9 cellular contexts compared by ENCODE assay signal in genomic region chr10:27285093-27285492, GRCh38. TPM values are rescaled to one million over a fixed set of nuclear protein-coding genes. Genes with fewer than 3 reads are reported as not detected.
DNase-seq lines count a peak whose midpoint lies in the region; ATAC-seq, FAIRE-seq and TF ChIP-seq lines count a peak whose summit lies in the region.
"Had no signal": no experiment of that assay in that cellular context is flagged by ENCODE, and none has a peak within 500 bp of the region (broad histone marks: within the 10 kb centered on the region; RNA-seq: fewer than 3 reads in every experiment).

No MANE protein-coding gene starts in this region.

- peaks cover 0 to 10% (median 0%) of the 10 kb centered on the region in 5 donors for H3K27me3 Mint-ChIP-seq in naive thymus-derived CD4-positive, alpha-beta T cell
- H3K27me3 Mint-ChIP-seq: IgD-negative memory B cell had no signal

- peak; percentile 73 for ATAC-seq in naive thymus-derived CD4-positive, alpha-beta T cell
- ATAC-seq in aorta (ENCODE audit: low FRiP score) (no peak), GM21737 (IDR thresholded peaks at IDR 0.05; ENCODE audit: unreplicated experiment) (no peak)

- H3K27me3 ChIP-seq in naive thymus-derived CD4-positive, alpha-beta T cell (ENCODE audit: control insufficient read depth in 2 of 2, insufficient read depth in 2 of 2, low read length in 2 of 2), result no peaks in the 10 kb centered on the region
- H3K27me3 ChIP-seq in aorta (ENCODE audit: control insufficient read depth in 1 of 2, insufficient read depth in 2 of 2, low read length in 1 of 2), result no peaks in the 10 kb centered on the region

- H3K4me3 ChIP-seq in naive thymus-derived CD4-positive, alpha-beta T cell (ENCODE audit: low read length), result no peak overlapping the region
- no peak overlapping the region for H3K4me3 ChIP-seq in aorta (ENCODE audit: low read length in 2 of 2)

- no peaks in the 10 kb centered on the region for H3K9me3 Mint-ChIP-seq in naive thymus-derived CD4-positive, alpha-beta T cell
- H3K9me3 Mint-ChIP-seq: IgD-negative memory B cell had no signal

- DNase-seq in EH (ENCODE audit: low read depth) (peak; percentile 14), M059J (ENCODE audit: low read depth) (peak; percentile 5), amniotic epithelial cell (ENCODE audit: low read depth) (peak; percentile 16), aorta (no peak), COLO829 (ENCODE audit: low spot score) (no peak), H54 (ENCODE audit: insufficient read length, low spot score) (no peak)
- peak in 7 of 9 donors; percentile 17 to 54 (median 28) for DNase-seq in naive thymus-derived CD4-positive, alpha-beta T cell

- H3K27ac ChIP-seq in naive thymus-derived CD4-positive, alpha-beta T cell (ENCODE audit: low read depth, low read length), result no peak overlapping the region
- no peak overlapping the region for H3K27ac ChIP-seq in aorta (ENCODE audit: low read depth in 1 of 2, low read length in 2 of 2)

- no peaks in the 10 kb centered on the region for H3K36me3 Mint-ChIP-seq in naive thymus-derived CD4-positive, alpha-beta T cell

- no peak overlapping the region for H3K27ac Mint-ChIP-seq in naive thymus-derived CD4-positive, alpha-beta T cell
- H3K27ac Mint-ChIP-seq: IgD-negative memory B cell had no signal

- TF ChIP-seq POLR2A in H54 (IDR thresholded peaks at IDR 0.05; ENCODE audit: low read depth, low read length), result no peak

- intact Hi-C loops in naive thymus-derived CD4-positive, alpha-beta T cell (cut with micrococcal nuclease), result loop anchor here (1.0 to 5.0 kb wide), 4 partner anchors 33 to 274 kb away; partner anchors contain the start of gene ACBD5 (in 1 of the 2)
- intact Hi-C loops in aorta (cut with DNase I), result no loop called here

- no peak overlapping the region for H3K4me3 Mint-ChIP-seq in naive thymus-derived CD4-positive, alpha-beta T cell
- H3K4me3 Mint-ChIP-seq: IgD-negative memory B cell had no signal

- POLR2A ChIA-PET in naive thymus-derived CD4-positive, alpha-beta T cell (lab: Charles Lee), result interaction anchor here (1.3 kb wide), 1 partner anchor 131 kb away, joined by 6 read pairs; the partner anchor contains the start of genes MASTL and YME1L1

- no peak for FAIRE-seq in H54 (lab: Jason Lieb, UNC)

- 58 to 63% methylated on average over 3 of the region's 3 CpGs for WGBS in aorta, 2 donors

- H3K4me1 ChIP-seq in naive thymus-derived CD4-positive, alpha-beta T cell (ENCODE audit: control insufficient read depth in 2 of 2, insufficient read depth in 2 of 2, low read length in 2 of 2), result no peaks in the 10 kb centered on the region
- peaks cover 0 to 2% of the 10 kb centered on the region in 2 donors for H3K4me1 ChIP-seq in aorta (ENCODE audit: control insufficient read depth in 1 of 2, insufficient read depth in 2 of 2, low read length in 2 of 2)

- no peaks in the 10 kb centered on the region for H3K9me3 ChIP-seq in naive thymus-derived CD4-positive, alpha-beta T cell (ENCODE audit: control insufficient read depth in 2 of 3, low read length in 3 of 3)
- H3K9me3 ChIP-seq in aorta (ENCODE audit: control insufficient read depth, low read length), result no peaks in the 10 kb centered on the region

- peaks cover 0 to 6% (median 0%) of the 10 kb centered on the region in 7 donors for H3K4me1 Mint-ChIP-seq in naive thymus-derived CD4-positive, alpha-beta T cell
- H3K4me1 Mint-ChIP-seq: IgD-negative memory B cell had no signal

- H3K36me3 ChIP-seq in naive thymus-derived CD4-positive, alpha-beta T cell (ENCODE audit: control insufficient read depth in 2 of 3, insufficient read depth in 3 of 3, low read length in 3 of 3), result no peaks in the 10 kb centered on the region
- H3K36me3 ChIP-seq in aorta (ENCODE audit: control insufficient read depth in 1 of 2, insufficient read depth in 2 of 2, low read length in 1 of 2), result no peaks in the 10 kb centered on the region

- CTCF ChIA-PET in naive thymus-derived CD4-positive, alpha-beta T cell (lab: Charles Lee), result interaction anchor here (1.0 to 1.3 kb wide), 2 partner anchors 58 to 61 kb away, joined by 3 to 16 read pairs; no protein-coding TSS in a partner anchor

RNA-seq across cellular contexts. Expression of gene ACBD5, which starts 44.5 kb away (rescaled TPM):
- total RNA-seq in M059J (2014; rRNA removed; shearing (Covaris generic)), result 9.4 and 16.3 TPM in 2 replicates
- 10 to 100 TPM; 15.0 to 22.2 (median 20.1) TPM for total RNA-seq in naive thymus-derived CD4-positive, alpha-beta T cell
- 1 to 10 TPM; 6.9 to 7.5 TPM for polyA plus RNA-seq in naive thymus-derived CD4-positive, alpha-beta T cell
- 10 to 100 TPM; 13.9 to 21.7 TPM for total RNA-seq in aorta
- polyA plus RNA-seq in aorta, result 10 to 100 TPM in 1 of 2 donors, 1 to 10 TPM in 1; 7.3 to 25.9 TPM

Comparison
In these comparisons a context has a peak if more than half of its experiments do, and no peak if none do; other contexts are left out.
1. DNase-seq: peak in EH (single experiment), M059J (single experiment), amniotic epithelial cell (single experiment) and naive thymus-derived CD4-positive, alpha-beta T cell (7 of 9); none in aorta (0 of 2), COLO829 (single experiment) and H54 (single experiment).
2. intact Hi-C loops: an anchor here in naive thymus-derived CD4-positive, alpha-beta T cell (1.0 to 5.0 kb wide); none called in aorta.